In the genomic region with DNA sequence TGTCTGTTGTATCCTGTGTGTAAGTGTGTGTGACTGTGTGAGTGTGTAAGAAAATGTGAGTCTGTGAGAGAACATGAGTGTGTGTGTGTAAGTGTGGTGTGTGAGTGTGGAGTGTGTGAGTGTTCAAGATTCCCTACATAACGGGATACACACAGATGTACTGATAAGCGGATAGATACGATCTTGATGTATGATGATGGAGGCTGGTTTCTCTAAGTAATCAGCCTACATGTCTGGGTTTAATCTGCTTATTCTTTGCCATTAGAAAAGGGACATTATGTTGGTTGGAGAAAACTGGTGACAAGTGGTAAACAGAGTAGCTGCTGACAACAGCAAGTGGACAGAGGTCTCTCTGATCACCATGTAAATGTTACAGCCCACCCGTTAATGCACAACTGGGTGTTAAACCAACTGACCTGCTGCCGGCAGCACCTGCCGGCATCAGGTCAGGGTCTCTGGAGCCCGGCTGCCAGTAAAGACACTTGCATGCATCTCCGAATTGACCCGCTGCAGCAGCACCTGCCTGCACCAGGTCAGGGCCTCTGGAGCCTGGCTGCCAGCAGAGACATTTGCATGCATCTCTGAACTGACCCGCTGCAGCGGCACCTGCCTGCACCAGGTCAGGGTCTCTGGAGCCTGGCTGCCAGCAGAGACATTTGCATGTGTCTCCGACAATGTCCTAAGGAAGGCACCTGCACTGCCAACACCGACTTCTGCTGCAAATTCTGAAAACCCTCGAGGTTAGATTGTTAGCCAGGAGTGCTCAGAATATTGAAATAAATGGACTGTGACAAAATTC, we compare ENCODE assay signal across 20 cellular contexts.
A peak's percentile ranks its signal among the peaks of the same experiment; 100 is the strongest.
DNase-seq lines count a peak whose midpoint lies in the region; ATAC-seq and TF ChIP-seq lines count a peak whose summit lies in the region.
"Had no signal": no experiment of that assay in that cellular context is flagged by ENCODE, and none has a peak within 500 bp of the region (broad histone marks: within the 10 kb centered on the region; RNA-seq: fewer than 3 reads in every experiment).

No MANE protein-coding gene starts in this region.

- H3K9me3 ChIP-seq in T-helper 17 cell (ENCODE audit: control insufficient read depth, low read length, poor library complexity, severe bottlenecking) = no peaks in the 10 kb centered on the region
- H3K9me3 ChIP-seq: adrenal gland, gastrocnemius medialis, HAP-1, testis had no signal

- no peaks in the 10 kb centered on the region for H3K27me3 Mint-ChIP-seq in T-helper 17 cell
- no peaks in the 10 kb centered on the region for H3K27me3 Mint-ChIP-seq in natural killer cell (ENCODE audit: low read depth in 2 of 2)
- H3K27me3 Mint-ChIP-seq in activated T-helper 2 cell treated with anti-CD3 and anti-CD28 coated beads, Interferon-gamma antibody, Interleukin-2, Interleukin-4, amounts not matched to agents 10 μg/mL and 5 μg/mL and 100 μg/mL, durations not matched to agents 14 hours and 24 hours and 36 hours (ENCODE audit: low read depth) = no peaks in the 10 kb centered on the region
- H3K27me3 Mint-ChIP-seq: IgD-negative memory B cell had no signal

- H3K9me3 Mint-ChIP-seq in natural killer cell = no peaks in the 10 kb centered on the region
- no peaks in the 10 kb centered on the region for H3K9me3 Mint-ChIP-seq in activated T-helper 2 cell treated with anti-CD3 and anti-CD28 coated beads, Interferon-gamma antibody, Interleukin-2, Interleukin-4, amounts not matched to agents 10 μg/mL and 5 μg/mL and 100 μg/mL, durations not matched to agents 14 hours and 24 hours and 36 hours

- ATAC-seq in GM21526 (IDR thresholded peaks at IDR 0.05; ENCODE audit: low FRiP score, unreplicated experiment) = peak; percentile 62
- ATAC-seq in T-helper 17 cell = no peak
- ATAC-seq in natural killer cell = no peak
- no peak for ATAC-seq in GM21723 (IDR thresholded peaks at IDR 0.05; ENCODE audit: unreplicated experiment)
- ATAC-seq: gastrocnemius medialis, right cardiac atrium had no signal

- intact Hi-C loops in natural killer cell (cut with micrococcal nuclease) = no loop called here
- intact Hi-C loops in activated T-helper 2 cell treated with anti-CD3 and anti-CD28 coated beads, Interferon-gamma antibody, Interleukin-2, Interleukin-4, amounts not matched to agents 10 μg/mL and 5 μg/mL and 100 μg/mL, durations not matched to agents 14 hours and 24 hours and 36 hours (cut with micrococcal nuclease) = no loop called here

- peak; percentile 5 for DNase-seq in DMS79 (lab: John Stamatoyannopoulos, UW)
- DNase-seq in T-helper 17 cell = no peak
- DNase-seq in natural killer cell = no peak
- no peak for DNase-seq in stimulated activated naive CD4-positive, alpha-beta T cell (lab: John Stamatoyannopoulos, UW)
- no peak for DNase-seq in EL
- no peak for DNase-seq in activated T-helper 2 cell treated with anti-CD3 and anti-CD28 coated beads, Interferon-gamma antibody, Interleukin-2, Interleukin-4, amounts not matched to agents 10 μg/mL and 5 μg/mL and 100 μg/mL, durations not matched to agents 14 hours and 24 hours and 36 hours (ENCODE audit: low spot score)
- DNase-seq: activated CD4-positive, alpha-beta T cell treated with anti-CD3 and anti-CD28 coated beads, Interleukin-2, amount 50 U/mL, for 1 hour; adrenal gland; AML-193; DMS 273 treated with DMSO at 0.1 percent for 48 hours; gastrocnemius medialis; MV-4-11; NCI-H774; right cardiac atrium; SHP77 treated with DMSO at 0.1 percent for 48 hours; testis had no signal

- no peak for TF ChIP-seq CTCF in natural killer cell (IDR thresholded peaks at IDR 0.05)

- H3K4me3 Mint-ChIP-seq in T-helper 17 cell (no peak overlapping the region), natural killer cell (no peak overlapping the region)
- no peak overlapping the region for H3K4me3 Mint-ChIP-seq in activated T-helper 2 cell treated with anti-CD3 and anti-CD28 coated beads, Interferon-gamma antibody, Interleukin-2, Interleukin-4, amounts not matched to agents 10 μg/mL and 5 μg/mL and 100 μg/mL, durations not matched to agents 14 hours and 24 hours and 36 hours (ENCODE audit: low read depth)

- H3K36me3 Mint-ChIP-seq in T-helper 17 cell (ENCODE audit: low read depth) (peaks cover 5% of the 10 kb centered on the region), natural killer cell (peaks cover 8% of the 10 kb centered on the region)
- peaks cover 68% of the 10 kb centered on the region for H3K36me3 Mint-ChIP-seq in activated T-helper 2 cell treated with anti-CD3 and anti-CD28 coated beads, Interferon-gamma antibody, Interleukin-2, Interleukin-4, amounts not matched to agents 10 μg/mL and 5 μg/mL and 100 μg/mL, durations not matched to agents 14 hours and 24 hours and 36 hours (ENCODE audit: low read depth)

- H3K27ac Mint-ChIP-seq in T-helper 17 cell = peak overlapping the region; percentile 67
- H3K27ac Mint-ChIP-seq in natural killer cell = peak overlapping the region; percentile 85 to 88
- no peak overlapping the region for H3K27ac Mint-ChIP-seq in activated T-helper 2 cell treated with anti-CD3 and anti-CD28 coated beads, Interferon-gamma antibody, Interleukin-2, Interleukin-4, amounts not matched to agents 10 μg/mL and 5 μg/mL and 100 μg/mL, durations not matched to agents 14 hours and 24 hours and 36 hours

- H3K4me1 Mint-ChIP-seq in T-helper 17 cell = peaks cover 26% of the 10 kb centered on the region
- H3K4me1 Mint-ChIP-seq in natural killer cell = peaks cover 53 to 58% of the 10 kb centered on the region in 2 donors
- peaks cover 14% of the 10 kb centered on the region for H3K4me1 Mint-ChIP-seq in activated T-helper 2 cell treated with anti-CD3 and anti-CD28 coated beads, Interferon-gamma antibody, Interleukin-2, Interleukin-4, amounts not matched to agents 10 μg/mL and 5 μg/mL and 100 μg/mL, durations not matched to agents 14 hours and 24 hours and 36 hours (ENCODE audit: low read depth)
